ENCODE assay signal across 22 cellular contexts in genomic region chr11:101346591-101346990, GRCh38.
DNase-seq lines count a peak whose midpoint lies in the region; TF ChIP-seq lines count a peak whose summit lies in the region.
"Had no signal": no experiment of that assay in that cellular context is flagged by ENCODE, and none has a peak within 500 bp of the region (broad histone marks: within the 10 kb centered on the region; RNA-seq: fewer than 3 reads in every experiment).

No MANE protein-coding gene starts in this region.

- DNase-seq in GM04503 (ENCODE audit: low read depth) (peak; percentile 80), adipocyte (ENCODE audit: low read depth) (peak; percentile 54), fibroblast of the conjunctiva (ENCODE audit: low read depth) (peak; percentile 4), vagina (ENCODE audit: extremely low spot score in 2 of 2) (no peak), caudate nucleus (lab: John Stamatoyannopoulos, UW) (no peak)
- DNase-seq in activated naive CD8-positive, alpha-beta T cell treated with anti-CD3 and anti-CD28 coated beads for 36 hours: no peak
- DNase-seq in activated CD4-positive, alpha-beta T cell treated with anti-CD3 and anti-CD28 coated beads for 4 hours: no peak
- DNase-seq: activated CD4-positive, alpha-beta T cell treated with anti-CD3 and anti-CD28 coated beads for 36 hours; activated naive CD8-positive, alpha-beta T cell treated with anti-CD3 and anti-CD28 coated beads, Interleukin-2, amount 10 ng/mL, durations not matched to agents 7 days and 5 days; Calu3; dorsolateral prefrontal cortex; erythroblast; heart left ventricle; KG1; left lung; NCI-H1048; NCI-H2029 treated with DMSO at 0.1 percent for 48 hours; NCI-H524; testis had no signal

- no peak for TF ChIP-seq CTCF in vagina (IDR thresholded peaks at IDR 0.05)

- no peak overlapping the region for H3K27ac Mint-ChIP-seq in activated naive CD8-positive, alpha-beta T cell treated with anti-CD3 and anti-CD28 coated beads for 36 hours
- H3K27ac Mint-ChIP-seq: activated CD4-positive, alpha-beta T cell treated with anti-CD3 and anti-CD28 coated beads for 36 hours; activated naive CD8-positive, alpha-beta T cell treated with anti-CD3 and anti-CD28 coated beads, Interleukin-2, amount 10 ng/mL, durations not matched to agents 7 days and 5 days had no signal

- no peaks in the 10 kb centered on the region for H3K4me1 Mint-ChIP-seq in activated naive CD8-positive, alpha-beta T cell treated with anti-CD3 and anti-CD28 coated beads for 36 hours
- H3K4me1 Mint-ChIP-seq: activated CD4-positive, alpha-beta T cell treated with anti-CD3 and anti-CD28 coated beads for 36 hours; activated naive CD8-positive, alpha-beta T cell treated with anti-CD3 and anti-CD28 coated beads, Interleukin-2, amount 10 ng/mL, durations not matched to agents 7 days and 5 days had no signal

- H3K4me3 ChIP-seq in adipocyte (ENCODE audit: low read length) (no peak overlapping the region), vagina (no peak overlapping the region)
- H3K4me3 ChIP-seq: BLaER1, cardiac muscle cell, dorsolateral prefrontal cortex, GM12878, heart left ventricle, left lung, testis had no signal

- H3K27me3 ChIP-seq in adipocyte (replicated peaks; ENCODE audit: control insufficient read depth, insufficient read depth, low read length) (no peaks in the 10 kb centered on the region), vagina (no peaks in the 10 kb centered on the region)
- H3K27me3 ChIP-seq: BLaER1, cardiac muscle cell, heart left ventricle, left lung, testis had no signal

- H3K9me3 ChIP-seq in adipocyte (ENCODE audit: control insufficient read depth, low read length) (no peaks in the 10 kb centered on the region), vagina (no peaks in the 10 kb centered on the region)
- H3K9me3 ChIP-seq: BLaER1, heart left ventricle, testis had no signal

- H3K9me3 Mint-ChIP-seq in activated naive CD8-positive, alpha-beta T cell treated with anti-CD3 and anti-CD28 coated beads for 36 hours: no peaks in the 10 kb centered on the region
- H3K9me3 Mint-ChIP-seq: activated naive CD8-positive, alpha-beta T cell treated with anti-CD3 and anti-CD28 coated beads, Interleukin-2, amount 10 ng/mL, durations not matched to agents 7 days and 5 days had no signal

- H3K9ac ChIP-seq in adipocyte (ENCODE audit: low read length): no peak overlapping the region
- H3K9ac ChIP-seq: BLaER1 had no signal

- no peaks in the 10 kb centered on the region for H3K4me1 ChIP-seq in adipocyte (ENCODE audit: control insufficient read depth, insufficient read depth, low read length)
- peaks cover 9% of the 10 kb centered on the region for H3K4me1 ChIP-seq in vagina
- H3K4me1 ChIP-seq: BLaER1, heart left ventricle, left lung, testis had no signal

- no peak for TF ChIP-seq POLR2A in vagina (IDR thresholded peaks at IDR 0.05)

- H3K4me3 Mint-ChIP-seq in activated naive CD8-positive, alpha-beta T cell treated with anti-CD3 and anti-CD28 coated beads for 36 hours: no peak overlapping the region
- H3K4me3 Mint-ChIP-seq: activated CD4-positive, alpha-beta T cell treated with anti-CD3 and anti-CD28 coated beads for 36 hours; activated naive CD8-positive, alpha-beta T cell treated with anti-CD3 and anti-CD28 coated beads, Interleukin-2, amount 10 ng/mL, durations not matched to agents 7 days and 5 days had no signal

- no peaks in the 10 kb centered on the region for H3K36me3 Mint-ChIP-seq in activated naive CD8-positive, alpha-beta T cell treated with anti-CD3 and anti-CD28 coated beads for 36 hours
- H3K36me3 Mint-ChIP-seq: activated naive CD8-positive, alpha-beta T cell treated with anti-CD3 and anti-CD28 coated beads, Interleukin-2, amount 10 ng/mL, durations not matched to agents 7 days and 5 days had no signal

- H3K27ac ChIP-seq in vagina: peak overlapping the region; percentile 59
- H3K27ac ChIP-seq in caudate nucleus (ENCODE audit: low read depth, low read length): no peak overlapping the region
- H3K27ac ChIP-seq: BLaER1, cardiac muscle cell, dorsolateral prefrontal cortex, heart left ventricle, left lung, testis had no signal

- H3K27me3 Mint-ChIP-seq in activated naive CD8-positive, alpha-beta T cell treated with anti-CD3 and anti-CD28 coated beads for 36 hours: no peaks in the 10 kb centered on the region
- H3K27me3 Mint-ChIP-seq: activated CD4-positive, alpha-beta T cell treated with anti-CD3 and anti-CD28 coated beads for 36 hours; activated naive CD8-positive, alpha-beta T cell treated with anti-CD3 and anti-CD28 coated beads, Interleukin-2, amount 10 ng/mL, durations not matched to agents 7 days and 5 days had no signal

- intact Hi-C loops in vagina (cut with DNase I): no loop called here

- H3K36me3 ChIP-seq in adipocyte (ENCODE audit: control insufficient read depth, insufficient read depth, low read length, severe bottlenecking) (no peaks in the 10 kb centered on the region), vagina (no peaks in the 10 kb centered on the region)
- H3K36me3 ChIP-seq: BLaER1, cardiac muscle cell, heart left ventricle, left lung had no signal

Comparison
In these comparisons a context has a peak if more than half of its experiments do, and no peak if none do; other contexts are left out.
1. DNase-seq: peak in GM04503 (single experiment), adipocyte (single experiment) and fibroblast of the conjunctiva (single experiment); none in vagina (0 of 2), activated naive CD8-positive, alpha-beta T cell treated with anti-CD3 and anti-CD28 coated beads for 36 hours (single experiment), caudate nucleus (0 of 61) and activated CD4-positive, alpha-beta T cell treated with anti-CD3 and anti-CD28 coated beads for 4 hours (0 of 2).